In genomic region chr10:103778358-103779139, GRCh38 we compare ENCODE assay signal across 24 cellular contexts.
"Had no signal": no experiment of that assay in that cellular context is flagged by ENCODE, and none has a peak within 500 bp of the region (broad histone marks: within the 10 kb centered on the region; RNA-seq: fewer than 3 reads in every experiment).

No MANE protein-coding gene starts in this region.

- H3K4me3 ChIP-seq: gastrocnemius medialis, lung, mucosa of descending colon, ovary, skin epidermis, thyroid gland, upper lobe of right lung had no signal

- H3K9me3 ChIP-seq: gastrocnemius medialis, mucosa of descending colon, neutrophil, ovary, thyroid gland, upper lobe of right lung had no signal

- H3K27ac ChIP-seq: neutrophil, ovary, thyroid gland, upper lobe of right lung had no signal

- H3K36me3 Mint-ChIP-seq: activated naive CD8-positive, alpha-beta T cell; natural killer cell treated with Interleukin-12 subunit alpha and Interleukin-12 subunit beta and Interleukin-15 and Interleukin-18, amount 100 ng/mL, for 72 hours had no signal

- H3K4me1 ChIP-seq: thyroid gland had no signal

- ATAC-seq: mucosa of descending colon; natural killer cell treated with Interleukin-12 subunit alpha and Interleukin-12 subunit beta and Interleukin-15 and Interleukin-18, amount 100 ng/mL, for 72 hours had no signal

- H3K36me3 ChIP-seq: gastrocnemius medialis, neutrophil, ovary, thyroid gland, upper lobe of right lung had no signal

- H3K4me3 Mint-ChIP-seq: activated B cell treated with CpG ODN at 0.5 μM for 24 hours; activated naive CD8-positive, alpha-beta T cell; central memory CD8-positive, alpha-beta T cell; natural killer cell treated with Interleukin-12 subunit alpha and Interleukin-12 subunit beta and Interleukin-15 and Interleukin-18, amount 100 ng/mL, for 72 hours; stimulated activated naive CD8-positive, alpha-beta T cell treated with anti-CD3 and anti-CD28 coated beads, Interleukin-15, Interleukin-2, amounts not matched to agents 100 ng/mL and 50 ng/mL, for 24 hours; T-helper 2 cell treated with Interferon-gamma antibody and Interleukin-4, amounts not matched to agents 5 μg/mL and 100 μg/mL, for 36 hours had no signal

- H3K4me1 Mint-ChIP-seq: activated B cell treated with CpG ODN at 0.5 μM for 24 hours; central memory CD8-positive, alpha-beta T cell had no signal

- H3K27me3 Mint-ChIP-seq: progenitor cell of endocrine pancreas had no signal

- H3K27me3 ChIP-seq: gastrocnemius medialis, ovary, thyroid gland, upper lobe of right lung had no signal

- DNase-seq: activated B cell treated with CpG ODN at 0.5 μM for 24 hours; activated CD8-positive, alpha-beta memory T cell treated with anti-CD3 and anti-CD28 coated beads for 24 hours; activated effector memory CD4-positive, alpha-beta T cell treated with Interleukin-2 at 50 U/mL for 16 hours; activated naive CD4-positive, alpha-beta T cell treated with Interleukin-2 at 50 U/mL for 16 hours; effector CD4-positive, alpha-beta T cell; glutamatergic neuron; retina; stimulated activated CD4-positive, alpha-beta T cell treated with anti-CD3 and anti-CD28 coated beads, Interleukin-12 subunit alpha, Interleukin-12 subunit beta, amount 100 ng/mL, for 4 hours; stimulated activated CD4-positive, alpha-beta T cell treated with anti-CD3 and anti-CD28 coated beads, Interleukin-4, amount 100 ng/mL, for 1 hour; T-helper 1 cell; upper lobe of right lung had no signal

- H3K27ac Mint-ChIP-seq: activated B cell treated with CpG ODN at 0.5 μM for 24 hours; activated naive CD8-positive, alpha-beta T cell; natural killer cell treated with Interleukin-12 subunit alpha and Interleukin-12 subunit beta and Interleukin-15 and Interleukin-18, amount 100 ng/mL, for 72 hours; progenitor cell of endocrine pancreas; stimulated activated naive CD8-positive, alpha-beta T cell treated with anti-CD3 and anti-CD28 coated beads, Interleukin-15, Interleukin-2, amounts not matched to agents 100 ng/mL and 50 ng/mL, for 24 hours; T-helper 2 cell treated with Interferon-gamma antibody and Interleukin-4, amounts not matched to agents 5 μg/mL and 100 μg/mL, for 36 hours had no signal

- H3K9me3 Mint-ChIP-seq: central memory CD8-positive, alpha-beta T cell; natural killer cell treated with Interleukin-12 subunit alpha and Interleukin-12 subunit beta and Interleukin-15 and Interleukin-18, amount 100 ng/mL, for 72 hours; stimulated activated naive CD8-positive, alpha-beta T cell treated with anti-CD3 and anti-CD28 coated beads, Interleukin-15, Interleukin-2, amounts not matched to agents 100 ng/mL and 50 ng/mL, for 24 hours; T-helper 2 cell treated with Interferon-gamma antibody and Interleukin-4, amounts not matched to agents 5 μg/mL and 100 μg/mL, for 36 hours had no signal
